Comparison of ENCODE assay signal across 7 cellular contexts in the genomic region with DNA sequence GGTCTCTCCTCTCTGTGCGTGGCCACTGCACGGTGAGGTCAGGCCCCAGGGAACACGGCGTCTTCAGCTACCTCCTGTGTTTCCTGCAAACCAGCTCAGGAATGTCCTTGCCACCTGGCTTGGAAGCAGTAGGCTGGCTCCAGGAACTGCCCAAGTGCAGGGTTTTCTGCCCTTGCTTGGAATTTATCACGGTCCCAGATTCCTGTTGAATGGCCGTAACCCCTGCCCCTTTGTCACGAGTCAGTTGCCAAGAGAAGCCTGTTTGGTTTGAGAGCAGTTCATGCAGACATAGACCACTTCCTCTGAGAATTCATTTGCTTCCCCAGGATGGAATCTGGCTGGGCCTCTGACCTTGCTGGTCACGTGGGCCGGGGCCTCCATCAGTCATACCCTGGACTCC.
A peak's percentile ranks its signal among the peaks of the same experiment; 100 is the strongest.
DNase-seq lines count a peak whose midpoint lies in the region; ATAC-seq and TF ChIP-seq lines count a peak whose summit lies in the region.
"Not testable (repeated sequence)": the region's sequence is repeated elsewhere in the genome, so short reads cannot be mapped to it uniquely, and the experiment has no call there.

No MANE protein-coding gene starts in this region.

- not testable (repeated sequence) for H2AFZ ChIP-seq in trophoblast cell (ENCODE audit: insufficient read depth, low read length, poor library complexity)

- peaks cover 55% of the 10 kb centered on the region for H3K36me3 ChIP-seq in BLaER1
- H3K36me3 ChIP-seq in trophoblast cell (ENCODE audit: control insufficient read depth in 1 of 2, insufficient read depth in 2 of 2, low read length in 2 of 2): peaks cover 37 to 47% of the 10 kb centered on the region in 2 experiments

- not testable (repeated sequence) for H2BK5ac ChIP-seq in trophoblast cell (ENCODE audit: low read depth, low read length, poor library complexity)

- H3K23ac ChIP-seq in trophoblast cell (ENCODE audit: low read length): not testable (repeated sequence)

- H3K4me3 ChIP-seq in BLaER1; cardiac fibroblast (replicated peaks in 1 of 2; ENCODE audit: low read depth in 2 of 2, low read length in 2 of 2); fibroblast of pulmonary artery (replicated peaks; ENCODE audit: low read depth, low read length); trophoblast cell (ENCODE audit: low read depth, low read length): not testable (repeated sequence)

- not testable (repeated sequence) for H2BK12ac ChIP-seq in trophoblast cell (ENCODE audit: low read length)

- H4K12ac ChIP-seq in trophoblast cell (ENCODE audit: low read depth, low read length): not testable (repeated sequence)

- not testable (repeated sequence) for H3K27ac ChIP-seq in BLaER1
- H3K27ac ChIP-seq in trophoblast cell (ENCODE audit: low read depth, low read length): peak overlapping the region; percentile 58

- WGBS in trophoblast cell (ENCODE audit: extremely low coverage, insufficient coverage, insufficient read length): no CpG with 5 or more reads among the region's 9 CpGs

- not testable (repeated sequence) for H3K4ac ChIP-seq in trophoblast cell (ENCODE audit: low read depth, low read length)

- not testable (repeated sequence) for H4K91ac ChIP-seq in trophoblast cell (ENCODE audit: low read depth, low read length)

- not testable (repeated sequence) for H3K9ac ChIP-seq in BLaER1; trophoblast cell (ENCODE audit: low read length)

- H3K4me1 ChIP-seq in BLaER1: peaks cover 45% of the 10 kb centered on the region
- not testable (repeated sequence) for H3K4me1 ChIP-seq in trophoblast cell (ENCODE audit: control insufficient read depth in 1 of 2, insufficient read depth in 2 of 2, low read length in 2 of 2)

- peaks cover 48% of the 10 kb centered on the region for H4K20me1 ChIP-seq in BLaER1

- H3K14ac ChIP-seq in trophoblast cell (ENCODE audit: low read length): not testable (repeated sequence)

- ATAC-seq in left lobe of liver (peak; percentile 36), sciatic nerve (peak; percentile 73)

- H3K79me2 ChIP-seq in trophoblast cell (ENCODE audit: control insufficient read depth, insufficient read depth, low read length, poor library complexity): not testable (repeated sequence)

- not testable (repeated sequence) for H3K18ac ChIP-seq in trophoblast cell (ENCODE audit: low read length)

- H4K8ac ChIP-seq in trophoblast cell (ENCODE audit: low read depth, low read length): not testable (repeated sequence)

- intact Hi-C loops in sciatic nerve (cut with DNase I): loop anchor here (10.0 kb wide), 2 partner anchors 74 to 224 kb away; no protein-coding TSS in a partner anchor

- H3K9me3 ChIP-seq in BLaER1; trophoblast cell (ENCODE audit: insufficient read depth, low read depth, low read length): not testable (repeated sequence)

- not testable (repeated sequence) for TF ChIP-seq CTCF in cardiac fibroblast (IDR thresholded peaks at IDR 0.05; ENCODE audit: low read depth, low read length); fibroblast of pulmonary artery (IDR thresholded peaks at IDR 0.05; ENCODE audit: low read length, missing control alignments)

- not testable (repeated sequence) for H2BK120ac ChIP-seq in trophoblast cell (ENCODE audit: insufficient read depth, low read length, poor library complexity)

- H2AK5ac ChIP-seq in trophoblast cell (ENCODE audit: low read length): not testable (repeated sequence)

- DNase-seq in activated CD8-positive, alpha-beta memory T cell treated with anti-CD3 and anti-CD28 coated beads, Interleukin-2, amount 50 U/mL, for 48 hours: peak; percentile 20
- peak; percentile 22 to 56 for DNase-seq in cardiac fibroblast (ENCODE audit: low read depth in 2 of 2)
- DNase-seq in fibroblast of pulmonary artery (ENCODE audit: low read depth): peak; percentile 31
- DNase-seq in left lobe of liver (ENCODE audit: low spot score): peak; percentile 41
- not testable (repeated sequence) for DNase-seq in trophoblast cell; sciatic nerve (ENCODE audit: low spot score)

- H3K79me1 ChIP-seq in trophoblast cell (ENCODE audit: low read length): not testable (repeated sequence)

- not testable (repeated sequence) for H3K27me3 ChIP-seq in BLaER1; trophoblast cell (ENCODE audit: insufficient read depth, low read length)

- peak overlapping the region; percentile 58 for H3K4me2 ChIP-seq in BLaER1
- H3K4me2 ChIP-seq in trophoblast cell (ENCODE audit: low read length): not testable (repeated sequence)
